ENCODE assay signal across 16 cellular contexts in genomic region chr10:75071164-75071489, GRCh38. TPM values are rescaled to one million over a fixed set of nuclear protein-coding genes. Genes with fewer than 3 reads are reported as not detected.
DNase-seq lines count a peak whose midpoint lies in the region; ATAC-seq and TF ChIP-seq lines count a peak whose summit lies in the region.
"Had no signal": no experiment of that assay in that cellular context is flagged by ENCODE, and none has a peak within 500 bp of the region (broad histone marks: within the 10 kb centered on the region; RNA-seq: fewer than 3 reads in every experiment).

No MANE protein-coding gene starts in this region.

- no peak overlapping the region for H3K4me2 ChIP-seq in SK-N-SH

- H3K27ac Mint-ChIP-seq in endothelial cell (ENCODE audit: unreplicated experiment) = no peak overlapping the region
- H3K27ac Mint-ChIP-seq: HFFc6; T-helper 1 cell treated with Interleukin-12 subunit alpha and Interleukin-12 subunit beta and Interleukin-4 antibody, amounts not matched to agents 30 μg/mL and 1 μg/mL, for 36 hours had no signal

- H3K9me3 Mint-ChIP-seq in endothelial cell (ENCODE audit: unreplicated experiment) = no peaks in the 10 kb centered on the region
- H3K9me3 Mint-ChIP-seq: activated T-helper 17 cell treated with anti-CD3 and anti-CD28 coated beads, Interleukin-2, amount 50 U/mL, for 72 hours; CD8-positive, alpha-beta memory T cell; HFFc6; T-helper 1 cell treated with Interleukin-12 subunit alpha and Interleukin-12 subunit beta and Interleukin-4 antibody, amounts not matched to agents 30 μg/mL and 1 μg/mL, for 36 hours had no signal

- no peak for TF ChIP-seq EP300 in SK-N-SH (IDR thresholded peaks at IDR 0.05; ENCODE audit: borderline replicate concordance in 1 of 2, low read depth in 1 of 2, low read length in 1 of 2)

- CTCF ChIA-PET in SK-N-SH (lab: Yijun Ruan, JAX) = no interaction called here

- WGBS in SK-N-SH (ENCODE audit: low lambda C conversion rate) = 43% methylated on average over 1 of the region's 4 CpGs
- 22 to 49% (median 37%) methylated on average over 4 of the region's 4 CpGs for WGBS in heart left ventricle, 4 donors

- H3K4me1 ChIP-seq in SK-N-SH (ENCODE audit: control insufficient read depth in 1 of 2, insufficient read depth in 2 of 2, low read depth in 1 of 2, low read length in 1 of 2) (peaks cover 0 to 12% of the 10 kb centered on the region in 2 experiments; a peak in 1 of 4 replicates), heart left ventricle (peaks cover 0 to 17% (median 12%) of the 10 kb centered on the region in 12 donors), gastrocnemius medialis (peaks cover 27 to 35% of the 10 kb centered on the region in 2 donors)
- H3K4me1 ChIP-seq: tibial nerve had no signal

- H3K9me2 ChIP-seq in SK-N-SH = no peaks in the 10 kb centered on the region

- H2AFZ ChIP-seq in SK-N-SH (ENCODE audit: low read depth) = no peak overlapping the region

- H3K27me3 ChIP-seq in SK-N-SH (ENCODE audit: insufficient read depth) (no peaks in the 10 kb centered on the region), heart left ventricle (no peaks in the 10 kb centered on the region), gastrocnemius medialis (no peaks in the 10 kb centered on the region)
- H3K27me3 ChIP-seq: brain microvascular endothelial cell, tibial nerve had no signal

- in situ Hi-C loops in gastrocnemius medialis (cut with MboI; ENCODE audit: low sequenced_read_pairs in 4 of 4) = no loop called here

- H3K27ac ChIP-seq in SK-N-SH (ENCODE audit: low read depth in 2 of 2, low read length in 1 of 2) (peak overlapping the region in 1 of 2 experiments; percentile 47; a peak in 1 of 4 replicates), heart left ventricle (peak overlapping the region in 11 of 12 donors; percentile 60 to 94 (median 79)), gastrocnemius medialis (peak overlapping the region; percentile 79 to 96 (median 91))
- H3K27ac ChIP-seq: brain microvascular endothelial cell, tibial nerve had no signal

- no peak for TF ChIP-seq RAD21 in SK-N-SH (IDR thresholded peaks at IDR 0.05; ENCODE audit: low read length)

- no peaks in the 10 kb centered on the region for H3K79me2 ChIP-seq in SK-N-SH (ENCODE audit: insufficient read depth)

- intact Hi-C loops in heart left ventricle (cut with DNase I) = loop anchor here in 2 of 10 donors (1.0 to 5.0 kb wide), 2 partner anchors 37 to 39 kb away; no protein-coding TSS in a partner anchor
- intact Hi-C loops in gastrocnemius medialis (cut with DNase I; ENCODE audit: low total_unique reads) = no loop called here

- POLR2A ChIA-PET in SK-N-SH (lab: Yijun Ruan, JAX) = no interaction called here

- H4K20me1 ChIP-seq in SK-N-SH (ENCODE audit: insufficient read depth) = no peaks in the 10 kb centered on the region

- H3F3A ChIP-seq in SK-N-SH (replicated peaks; ENCODE audit: insufficient read depth) = no peaks in the 10 kb centered on the region

- TF ChIP-seq POLR2A in heart left ventricle (IDR thresholded peaks at IDR 0.05) = no peak
- no peak for TF ChIP-seq POLR2A in gastrocnemius medialis (IDR thresholded peaks at IDR 0.05)

- no peak overlapping the region for H3K9ac ChIP-seq in SK-N-SH

- H3K9me3 ChIP-seq in SK-N-SH (no peaks in the 10 kb centered on the region), heart left ventricle (no peaks in the 10 kb centered on the region), gastrocnemius medialis (no peaks in the 10 kb centered on the region)
- H3K9me3 ChIP-seq: tibial nerve had no signal

- H3K4me3 ChIP-seq in SK-N-SH (ENCODE audit: low read depth in 2 of 2, low read length in 1 of 2) (no peak overlapping the region), heart left ventricle (no peak overlapping the region), gastrocnemius medialis (no peak overlapping the region)
- H3K4me3 ChIP-seq: tibial nerve had no signal

- DNase-seq in NCI-H1417 (lab: John Stamatoyannopoulos, UW) = peak in 2 of 3 experiments; percentile 48 to 71
- no peak for DNase-seq in NCI-H1417 treated with DMSO at 0.1 percent for 48 hours (lab: John Stamatoyannopoulos, UW)
- peak; percentile 79 for DNase-seq in SK-N-SH
- DNase-seq in heart left ventricle = peak in 2 of 5 donors; percentile 57 to 69
- DNase-seq in gastrocnemius medialis = no peak
- no peak for DNase-seq in endothelial cell (ENCODE audit: low spot score)
- DNase-seq: activated CD4-positive, alpha-beta T cell treated with anti-CD3 and anti-CD28 coated beads, Interleukin-2, amount 50 U/mL, for 4 hours; brain microvascular endothelial cell; CD8-positive, alpha-beta memory T cell; HFFc6; NCI-H1694 treated with DMSO at 0.1 percent for 48 hours had no signal

- H3K4me1 Mint-ChIP-seq in endothelial cell (ENCODE audit: unreplicated experiment) = peaks cover 9% of the 10 kb centered on the region

- H3K36me3 Mint-ChIP-seq in endothelial cell (ENCODE audit: low read depth, unreplicated experiment) = no peaks in the 10 kb centered on the region
- H3K36me3 Mint-ChIP-seq: CD8-positive, alpha-beta memory T cell had no signal

- H3K36me3 ChIP-seq in SK-N-SH (replicated peaks in 1 of 2; ENCODE audit: control insufficient read depth in 1 of 2, insufficient read depth in 2 of 2, low read length in 1 of 2) (no peaks in the 10 kb centered on the region), heart left ventricle (no peaks in the 10 kb centered on the region), gastrocnemius medialis (no peaks in the 10 kb centered on the region)
- H3K36me3 ChIP-seq: brain microvascular endothelial cell, tibial nerve had no signal

- peaks cover 6% of the 10 kb centered on the region for H3K27me3 Mint-ChIP-seq in endothelial cell (ENCODE audit: unreplicated experiment)
- H3K27me3 Mint-ChIP-seq: activated T-helper 17 cell treated with anti-CD3 and anti-CD28 coated beads, Interleukin-2, amount 50 U/mL, for 72 hours had no signal

- H3K4me3 Mint-ChIP-seq in endothelial cell (ENCODE audit: unreplicated experiment) = no peak overlapping the region
- H3K4me3 Mint-ChIP-seq: activated T-helper 17 cell treated with anti-CD3 and anti-CD28 coated beads, Interleukin-2, amount 50 U/mL, for 72 hours; CD8-positive, alpha-beta memory T cell; HFFc6; T-helper 1 cell treated with Interleukin-12 subunit alpha and Interleukin-12 subunit beta and Interleukin-4 antibody, amounts not matched to agents 30 μg/mL and 1 μg/mL, for 36 hours had no signal

- TF ChIP-seq CTCF in SK-N-SH (IDR thresholded peaks at IDR 0.05) (no peak), heart left ventricle (IDR thresholded peaks at IDR 0.05) (no peak), gastrocnemius medialis (IDR thresholded peaks at IDR 0.05 in 4 of 5, conservative IDR thresholded peaks at IDR 0.05 in 1 of 5) (no peak), endothelial cell (IDR thresholded peaks at IDR 0.05; ENCODE audit: unreplicated experiment) (no peak)

- peak; percentile 12 to 65 (median 52) for ATAC-seq in heart left ventricle
- ATAC-seq in gastrocnemius medialis = no peak
- ATAC-seq in GM21723 (IDR thresholded peaks at IDR 0.05; ENCODE audit: unreplicated experiment) = no peak
- ATAC-seq in GM19351 (IDR thresholded peaks at IDR 0.05; ENCODE audit: unreplicated experiment) = no peak

TF ChIP-seq in SK-N-SH, 30 proteins besides CTCF, POLR2A, EP300 and RAD21:
- TF ChIP-seq NFIC (IDR thresholded peaks at IDR 0.05; ENCODE audit: borderline replicate concordance) = peak; percentile 56
- no peak for TF ChIP-seq USF2 (IDR thresholded peaks at IDR 0.05; ENCODE audit: borderline replicate concordance, low read depth, low read length)

RNA-seq across cellular contexts. Expression of gene SAMD8, which starts 40.3 kb away (rescaled TPM):
- 9.7 and 14.3 TPM in 2 replicates for polyA plus RNA-seq in SK-N-SH (2012; rRNA removed)
- polyA plus RNA-seq in SK-N-SH (2012; cell fraction: cytosol; rRNA removed) = 13.9 and 14.6 TPM in 2 replicates
- 8.0 and 12.5 TPM in 2 replicates for polyA plus RNA-seq in SK-N-SH (2012; cell fraction: nucleus; rRNA removed)
- total RNA-seq in heart left ventricle = 10 to 100 TPM; 19.4 to 43.0 (median 25.1) TPM
- polyA plus RNA-seq in heart left ventricle = 10 to 100 TPM in 1 of 2 donors, 1 to 10 TPM in 1; 7.5 to 10.1 TPM
- 100 to 1,000 TPM in 1 of 4 donors, 10 to 100 TPM in 3; 46.2 to 125 (median 68.9) TPM for total RNA-seq in gastrocnemius medialis
- 29.0 TPM for total RNA-seq in endothelial cell (ENCODE audit: unreplicated experiment)

Comparison
In these comparisons a context has a peak if more than half of its experiments do, and no peak if none do; other contexts are left out.
1. DNase-seq: peak in NCI-H1417 (2 of 3) and SK-N-SH (single experiment); none in NCI-H1417 treated with DMSO at 0.1 percent for 48 hours (single experiment), gastrocnemius medialis (0 of 2) and endothelial cell (single experiment).
2. ATAC-seq: peak in heart left ventricle (4 of 4); none in gastrocnemius medialis (0 of 2), GM21723 (single experiment) and GM19351 (single experiment).